8 cellular contexts compared by ENCODE assay signal in the genomic region with DNA sequence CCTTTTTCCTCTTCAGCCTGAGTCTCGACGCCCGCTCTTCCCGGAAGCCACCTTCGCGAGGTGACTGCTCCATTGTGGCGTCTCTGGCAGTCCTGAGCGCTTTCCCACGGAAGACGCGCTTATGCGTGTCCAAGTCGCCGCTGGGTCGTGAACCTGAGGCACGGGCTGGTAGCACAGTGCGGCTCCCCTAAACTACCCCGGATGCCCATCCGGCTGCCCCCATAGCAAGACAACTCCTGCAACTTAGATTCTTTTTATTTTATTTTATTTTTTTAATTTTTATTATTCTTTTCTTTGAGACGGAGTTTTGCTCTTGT. TPM values are rescaled to one million over a fixed set of nuclear protein-coding genes. Genes with fewer than 3 reads are reported as not detected.
A peak's percentile ranks its signal among the peaks of the same experiment; 100 is the strongest.
DNase-seq lines count a peak whose midpoint lies in the region; ATAC-seq and TF ChIP-seq lines count a peak whose summit lies in the region.

No MANE protein-coding gene starts in this region.

- peaks cover 9% of the 10 kb centered on the region for H4K20me1 ChIP-seq in PC-3 (ENCODE audit: low read length)

- peaks cover 28% of the 10 kb centered on the region for H3K4me1 ChIP-seq in PC-3 (ENCODE audit: insufficient read depth, low read length)
- peaks cover 20 to 60% (median 22%) of the 10 kb centered on the region in 3 donors for H3K4me1 ChIP-seq in esophagus squamous epithelium
- H3K4me1 ChIP-seq in sigmoid colon = peaks cover 0 to 37% (median 35%) of the 10 kb centered on the region in 4 donors

- intact Hi-C loops in PC-3 (cut with micrococcal nuclease) = loop anchor here (5.0 kb wide), 1 partner anchor 151 kb away; a partner anchor contains a TSS
- intact Hi-C loops in esophagus squamous epithelium (cut with DNase I) = loop anchor here (10.0 kb wide), 1 partner anchor 153 kb away; a partner anchor contains a TSS
- intact Hi-C loops in sigmoid colon (cut with DNase I) = no loop called here

- TF ChIP-seq CTCF in PC-3 (conservative IDR thresholded peaks at IDR 0.05; ENCODE audit: low read depth, low read length) (no peak), esophagus squamous epithelium (IDR thresholded peaks at IDR 0.05) (no peak), sigmoid colon (IDR thresholded peaks at IDR 0.05) (no peak)

- peaks cover 8% of the 10 kb centered on the region; the same call in 1 of the 2 replicates for H3K36me3 ChIP-seq in PC-3 (ENCODE audit: low read depth, low read length)
- peaks cover 0 to 4% (median 0%) of the 10 kb centered on the region in 3 donors for H3K36me3 ChIP-seq in esophagus squamous epithelium
- H3K36me3 ChIP-seq in sigmoid colon = no peaks in the 10 kb centered on the region

- DNase-seq in PC-3 = no peak
- no peak for DNase-seq in esophagus squamous epithelium (lab: John Stamatoyannopoulos, UW)
- no peak for DNase-seq in sigmoid colon
- no peak for DNase-seq in AG20443 (ENCODE audit: low spot score)
- no peak for DNase-seq in activated effector memory CD4-positive, alpha-beta T cell treated with Interleukin-2 at 50 U/mL for 16 hours
- DNase-seq in HuH-7.5 (ENCODE audit: low spot score) = no peak
- no peak for DNase-seq in NCI-H2081 treated with DMSO at 0.1 percent for 48 hours (lab: John Stamatoyannopoulos, UW)

- H3K4me2 ChIP-seq in PC-3 (ENCODE audit: low read length) = peak overlapping the region; percentile 95

- H3K79me2 ChIP-seq in PC-3 (ENCODE audit: low read length) = peaks cover 35% of the 10 kb centered on the region

- H3K27me3 ChIP-seq in PC-3 (ENCODE audit: low read length) = no peaks in the 10 kb centered on the region
- H3K27me3 ChIP-seq in esophagus squamous epithelium = no peaks in the 10 kb centered on the region
- H3K27me3 ChIP-seq in sigmoid colon = no peaks in the 10 kb centered on the region

- no peaks in the 10 kb centered on the region for H3F3A ChIP-seq in PC-3 (ENCODE audit: low read length, unreplicated experiment)

- peak overlapping the region; percentile 86 for H3K27ac ChIP-seq in PC-3 (ENCODE audit: low read length)
- peak overlapping the region; percentile 88 to 98 (median 92) for H3K27ac ChIP-seq in esophagus squamous epithelium
- peak overlapping the region; percentile 74 to 88 (median 80) for H3K27ac ChIP-seq in sigmoid colon

- BruUV-seq in PC-3 (replicated peaks; lab: Mats Ljungman, UMichigan) = TSS peak; percentile 34

- CTCF ChIA-PET in PC-3 (lab: Charles Lee) = interaction anchor here (0.6 kb wide), 1 partner anchor 63 kb away, joined by 3 read pairs; no protein-coding TSS in a partner anchor

- ATAC-seq in GM19395 (IDR thresholded peaks at IDR 0.05; ENCODE audit: unreplicated experiment) (peak; percentile 40), PC-3 (no peak)

- 10 to 16% methylated on average over 15 to 20 of the region's 20 CpGs for WGBS in esophagus squamous epithelium, 2 donors
- WGBS in sigmoid colon, 2 donors = 7 to 12% methylated on average over 20 of the region's 20 CpGs

- TF ChIP-seq POLR2A in esophagus squamous epithelium (IDR thresholded peaks at IDR 0.05) (no peak), sigmoid colon (IDR thresholded peaks at IDR 0.05) (no peak)

- peak overlapping the region; percentile 80 for H2AFZ ChIP-seq in PC-3 (ENCODE audit: low read length)

- POLR2A ChIA-PET in PC-3 (lab: Charles Lee; ENCODE audit: unreplicated experiment) = interaction anchor here (0.6 kb wide), 1 partner anchor 10 kb away, joined by 4 read pairs; no protein-coding TSS in a partner anchor

- TF ChIP-seq EP300 in sigmoid colon (IDR thresholded peaks at IDR 0.05) = no peak

- peak overlapping the region; percentile 78 for H3K9ac ChIP-seq in PC-3 (ENCODE audit: low read length)

- peak overlapping the region; percentile 73 for H3K4me3 ChIP-seq in PC-3 (ENCODE audit: low read length)
- H3K4me3 ChIP-seq in esophagus squamous epithelium = peak overlapping the region; percentile 62 to 76 (median 70)
- peak overlapping the region; percentile 39 to 73 (median 54) for H3K4me3 ChIP-seq in sigmoid colon

- no peaks in the 10 kb centered on the region for H3K9me2 ChIP-seq in PC-3 (replicated peaks; ENCODE audit: low read length)

- H3K9me3 ChIP-seq in PC-3 (ENCODE audit: low read length) (no peaks in the 10 kb centered on the region), esophagus squamous epithelium (no peaks in the 10 kb centered on the region), sigmoid colon (no peaks in the 10 kb centered on the region)

RNA-seq across cellular contexts. Expression of a gene that starts 2.1 kb away (rescaled TPM):
- total RNA-seq in PC-3 (2014; rRNA removed) = 46.9 and 48.1 TPM in 2 replicates
- total RNA-seq in esophagus squamous epithelium = 100 to 1,000 TPM in 3 of 4 donors, 10 to 100 TPM in 1; 44.6 to 137 (median 118) TPM
- under 1 TPM in 3 of 4 donors, not detected in 1; under 0.01 to 0.16 (median 0.14) TPM for total RNA-seq in sigmoid colon
- 10 to 100 TPM; 24.0 to 50.0 (median 25.4) TPM for polyA plus RNA-seq in sigmoid colon

RNA-seq across cellular contexts. Expression of a gene that starts 7.2 kb away (rescaled TPM):
- total RNA-seq in PC-3 (2014; rRNA removed) = 16.4 and 16.8 TPM in 2 replicates
- 1 to 10 TPM; 3.3 to 9.8 (median 6.6) TPM for total RNA-seq in esophagus squamous epithelium
- total RNA-seq in sigmoid colon = 10 to 100 TPM; 10.2 to 15.7 (median 12.5) TPM
- polyA plus RNA-seq in sigmoid colon = 10 to 100 TPM in 1 of 3 donors, 1 to 10 TPM in 2; 4.2 to 10.1 (median 8.1) TPM

RNA-seq across cellular contexts. Expression of a gene that starts 26.3 kb away (rescaled TPM):
- total RNA-seq in PC-3 (2014; rRNA removed) (22.2 and 24.7 TPM in 2 replicates), esophagus squamous epithelium (10 to 100 TPM in 1 of 4 donors, 1 to 10 TPM in 3; 5.7 to 28.2 (median 7.9) TPM), sigmoid colon (10 to 100 TPM; 26.8 to 40.7 (median 35.1) TPM)
- 10 to 100 TPM in 1 of 3 donors, 1 to 10 TPM in 2; 1.8 to 22.5 (median 2.5) TPM for polyA plus RNA-seq in sigmoid colon

Comparison
In these comparisons a context has a peak if more than half of its experiments do, and no peak if none do; other contexts are left out.
1. RNA of a gene that starts 2.1 kb away (total RNA-seq): 44.6 to 137 TPM in esophagus squamous epithelium and 46.9 to 48.1 TPM in PC-3; under 0.01 to 0.16 TPM in sigmoid colon; every median in the first group is over 10 times any median in the second.
2. Peak in every context shown above with its lines, with median percentiles within 50 percentile points of each other: H3K27ac ChIP-seq and H3K4me3 ChIP-seq.